In the genomic region with DNA sequence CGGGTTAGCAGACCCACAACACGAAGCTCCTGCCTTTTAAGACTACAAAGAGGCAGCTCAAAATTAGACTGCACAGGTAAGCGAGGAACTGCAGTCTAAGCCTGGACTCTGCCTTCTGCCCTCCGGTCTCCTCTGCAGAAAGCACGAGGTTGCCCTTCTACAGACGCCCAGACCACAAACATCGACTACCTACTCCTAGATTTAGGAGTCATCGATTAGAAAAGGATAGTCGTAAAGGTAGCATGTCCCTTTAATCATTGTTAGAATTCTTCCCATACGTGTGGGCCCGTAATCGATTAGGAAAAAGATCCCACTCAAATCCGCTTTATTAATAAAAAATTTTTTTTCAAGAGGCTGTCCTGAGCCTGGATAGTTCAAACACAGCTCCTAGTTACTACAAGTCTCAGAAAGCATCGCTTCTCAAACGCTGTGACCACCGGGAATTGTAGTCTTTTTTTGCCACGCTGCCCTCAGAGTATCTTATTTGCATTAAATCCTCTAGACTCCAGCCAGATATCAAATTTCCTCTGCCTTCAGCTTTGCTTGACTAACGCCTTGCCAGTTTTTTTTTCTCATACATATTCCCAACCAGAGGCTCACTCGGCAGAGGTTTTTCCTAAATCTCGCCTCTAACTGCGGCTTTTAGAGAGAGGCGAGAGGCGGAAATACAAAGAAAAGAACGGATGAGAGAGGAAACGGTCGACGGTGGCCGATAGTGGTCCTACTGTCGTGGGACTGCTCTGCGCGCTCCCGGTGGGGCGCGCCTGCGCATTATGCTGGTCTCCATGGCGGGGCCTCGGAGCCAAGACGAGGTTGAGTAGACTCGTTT, we compare ENCODE assay signal across 1 cellular context.
A peak's percentile ranks its signal among the peaks of the same experiment; 100 is the strongest.
TF ChIP-seq lines count a peak whose summit lies in the region.

A gene with protein sequence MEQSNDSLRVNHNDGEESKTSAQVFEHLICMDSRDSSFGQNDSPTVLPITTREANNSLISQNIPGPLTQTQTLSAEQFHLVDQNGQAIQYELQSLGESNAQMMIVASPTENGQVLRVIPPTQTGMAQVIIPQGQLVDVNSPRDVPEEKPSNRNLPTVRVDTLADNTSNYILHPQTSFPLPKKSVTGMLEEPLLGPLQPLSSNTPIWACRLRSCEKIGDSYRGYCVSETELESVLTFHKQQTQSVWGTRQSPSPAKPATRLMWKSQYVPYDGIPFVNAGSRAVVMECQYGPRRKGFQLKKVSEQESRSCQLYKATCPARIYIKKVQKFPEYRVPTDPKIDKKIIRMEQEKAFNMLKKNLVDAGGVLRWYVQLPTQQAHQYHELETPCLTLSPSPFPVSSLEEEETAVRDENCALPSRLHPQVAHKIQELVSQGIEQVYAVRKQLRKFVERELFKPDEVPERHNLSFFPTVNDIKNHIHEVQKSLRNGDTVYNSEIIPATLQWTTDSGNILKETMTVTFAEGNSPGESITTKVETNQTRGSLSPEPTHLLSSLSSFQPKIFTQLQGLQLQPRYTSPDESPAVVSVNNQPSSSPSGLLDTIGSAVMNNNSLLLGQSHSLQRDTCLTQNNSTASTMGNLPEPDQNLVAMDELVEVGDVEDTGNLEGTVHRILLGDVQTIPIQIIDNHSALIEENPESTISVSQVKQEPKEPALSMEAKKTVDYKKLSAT (plus strand): TSS at position 763 of the 829 bp plus-strand sequence. CDS start 29,628 bp downstream, outside the sequence.
A gene (minus strand): TSS at position 161 of the 829 bp plus-strand sequence. CDS start 197 bp downstream, outside the sequence.

TF ChIP-seq in SK-N-SH, 30 proteins besides CTCF, POLR2A, EP300 and RAD21 (continued from another document):
- TF ChIP-seq, protein P1, sequence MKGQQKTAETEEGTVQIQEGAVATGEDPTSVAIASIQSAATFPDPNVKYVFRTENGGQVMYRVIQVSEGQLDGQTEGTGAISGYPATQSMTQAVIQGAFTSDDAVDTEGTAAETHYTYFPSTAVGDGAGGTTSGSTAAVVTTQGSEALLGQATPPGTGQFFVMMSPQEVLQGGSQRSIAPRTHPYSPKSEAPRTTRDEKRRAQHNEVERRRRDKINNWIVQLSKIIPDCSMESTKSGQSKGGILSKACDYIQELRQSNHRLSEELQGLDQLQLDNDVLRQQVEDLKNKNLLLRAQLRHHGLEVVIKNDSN (IDR thresholded peaks at IDR 0.05; ENCODE audit: borderline replicate concordance, low read depth): no peak
- TF ChIP-seq, protein P2, sequence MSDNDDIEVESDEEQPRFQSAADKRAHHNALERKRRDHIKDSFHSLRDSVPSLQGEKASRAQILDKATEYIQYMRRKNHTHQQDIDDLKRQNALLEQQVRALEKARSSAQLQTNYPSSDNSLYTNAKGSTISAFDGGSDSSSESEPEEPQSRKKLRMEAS (IDR thresholded peaks at IDR 0.05; ENCODE audit: low read depth): peak; percentile 98
- TF ChIP-seq GABPA (IDR thresholded peaks at IDR 0.05; ENCODE audit: low read depth): peak; percentile 82
- TF ChIP-seq TEAD4 (IDR thresholded peaks at IDR 0.05; ENCODE audit: borderline replicate concordance, insufficient read depth): no peak
- TF ChIP-seq SIN3A (IDR thresholded peaks at IDR 0.05; ENCODE audit: borderline replicate concordance, low read depth, low read length): peak; percentile 87
- TF ChIP-seq, protein P3, sequence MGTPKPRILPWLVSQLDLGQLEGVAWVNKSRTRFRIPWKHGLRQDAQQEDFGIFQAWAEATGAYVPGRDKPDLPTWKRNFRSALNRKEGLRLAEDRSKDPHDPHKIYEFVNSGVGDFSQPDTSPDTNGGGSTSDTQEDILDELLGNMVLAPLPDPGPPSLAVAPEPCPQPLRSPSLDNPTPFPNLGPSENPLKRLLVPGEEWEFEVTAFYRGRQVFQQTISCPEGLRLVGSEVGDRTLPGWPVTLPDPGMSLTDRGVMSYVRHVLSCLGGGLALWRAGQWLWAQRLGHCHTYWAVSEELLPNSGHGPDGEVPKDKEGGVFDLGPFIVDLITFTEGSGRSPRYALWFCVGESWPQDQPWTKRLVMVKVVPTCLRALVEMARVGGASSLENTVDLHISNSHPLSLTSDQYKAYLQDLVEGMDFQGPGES (IDR thresholded peaks at IDR 0.05; ENCODE audit: low read depth, low read length): no peak
- TF ChIP-seq MXI1 (IDR thresholded peaks at IDR 0.05; ENCODE audit: low read depth, low read length): peak; percentile 99
- TF ChIP-seq ELF1 (IDR thresholded peaks at IDR 0.05): peak; percentile 83
- no peak for TF ChIP-seq RCOR1 (IDR thresholded peaks at IDR 0.05; ENCODE audit: low read length)
- no peak for TF ChIP-seq EZH2phosphoT487 (IDR thresholded peaks at IDR 0.05; ENCODE audit: borderline replicate concordance, low read depth)
- 0 out of 2 replicates have a peak, but pooled peaks have one; percentile 13 for TF ChIP-seq NFIC (IDR thresholded peaks at IDR 0.05; ENCODE audit: borderline replicate concordance)
- TF ChIP-seq NRF1 (IDR thresholded peaks at IDR 0.05; ENCODE audit: low read depth, low read length): peak; percentile 70
- no peak for TF ChIP-seq JUND (IDR thresholded peaks at IDR 0.05)
- TF ChIP-seq, protein P4, sequence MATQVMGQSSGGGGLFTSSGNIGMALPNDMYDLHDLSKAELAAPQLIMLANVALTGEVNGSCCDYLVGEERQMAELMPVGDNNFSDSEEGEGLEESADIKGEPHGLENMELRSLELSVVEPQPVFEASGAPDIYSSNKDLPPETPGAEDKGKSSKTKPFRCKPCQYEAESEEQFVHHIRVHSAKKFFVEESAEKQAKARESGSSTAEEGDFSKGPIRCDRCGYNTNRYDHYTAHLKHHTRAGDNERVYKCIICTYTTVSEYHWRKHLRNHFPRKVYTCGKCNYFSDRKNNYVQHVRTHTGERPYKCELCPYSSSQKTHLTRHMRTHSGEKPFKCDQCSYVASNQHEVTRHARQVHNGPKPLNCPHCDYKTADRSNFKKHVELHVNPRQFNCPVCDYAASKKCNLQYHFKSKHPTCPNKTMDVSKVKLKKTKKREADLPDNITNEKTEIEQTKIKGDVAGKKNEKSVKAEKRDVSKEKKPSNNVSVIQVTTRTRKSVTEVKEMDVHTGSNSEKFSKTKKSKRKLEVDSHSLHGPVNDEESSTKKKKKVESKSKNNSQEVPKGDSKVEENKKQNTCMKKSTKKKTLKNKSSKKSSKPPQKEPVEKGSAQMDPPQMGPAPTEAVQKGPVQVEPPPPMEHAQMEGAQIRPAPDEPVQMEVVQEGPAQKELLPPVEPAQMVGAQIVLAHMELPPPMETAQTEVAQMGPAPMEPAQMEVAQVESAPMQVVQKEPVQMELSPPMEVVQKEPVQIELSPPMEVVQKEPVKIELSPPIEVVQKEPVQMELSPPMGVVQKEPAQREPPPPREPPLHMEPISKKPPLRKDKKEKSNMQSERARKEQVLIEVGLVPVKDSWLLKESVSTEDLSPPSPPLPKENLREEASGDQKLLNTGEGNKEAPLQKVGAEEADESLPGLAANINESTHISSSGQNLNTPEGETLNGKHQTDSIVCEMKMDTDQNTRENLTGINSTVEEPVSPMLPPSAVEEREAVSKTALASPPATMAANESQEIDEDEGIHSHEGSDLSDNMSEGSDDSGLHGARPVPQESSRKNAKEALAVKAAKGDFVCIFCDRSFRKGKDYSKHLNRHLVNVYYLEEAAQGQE (IDR thresholded peaks at IDR 0.05; ENCODE audit: low read depth, low read length): 0 out of 2 replicates have a peak, but pooled peaks have one; percentile 15
- TF ChIP-seq RXRA (IDR thresholded peaks at IDR 0.05; ENCODE audit: borderline replicate concordance, low read depth): no peak
- peak; percentile 73 for TF ChIP-seq POLR2AphosphoS5 (IDR thresholded peaks at IDR 0.05; ENCODE audit: low read depth, low read length)
- no peak for TF ChIP-seq RFX5 (IDR thresholded peaks at IDR 0.05; ENCODE audit: low read length)
- TF ChIP-seq, protein P5, sequence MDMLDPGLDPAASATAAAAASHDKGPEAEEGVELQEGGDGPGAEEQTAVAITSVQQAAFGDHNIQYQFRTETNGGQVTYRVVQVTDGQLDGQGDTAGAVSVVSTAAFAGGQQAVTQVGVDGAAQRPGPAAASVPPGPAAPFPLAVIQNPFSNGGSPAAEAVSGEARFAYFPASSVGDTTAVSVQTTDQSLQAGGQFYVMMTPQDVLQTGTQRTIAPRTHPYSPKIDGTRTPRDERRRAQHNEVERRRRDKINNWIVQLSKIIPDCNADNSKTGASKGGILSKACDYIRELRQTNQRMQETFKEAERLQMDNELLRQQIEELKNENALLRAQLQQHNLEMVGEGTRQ (IDR thresholded peaks at IDR 0.05; ENCODE audit: borderline replicate concordance, low read depth, low read length): no peak
- no peak for TF ChIP-seq TCF12 (IDR thresholded peaks at IDR 0.05)
